1 cellular context compared by ENCODE assay signal in the genomic region with DNA sequence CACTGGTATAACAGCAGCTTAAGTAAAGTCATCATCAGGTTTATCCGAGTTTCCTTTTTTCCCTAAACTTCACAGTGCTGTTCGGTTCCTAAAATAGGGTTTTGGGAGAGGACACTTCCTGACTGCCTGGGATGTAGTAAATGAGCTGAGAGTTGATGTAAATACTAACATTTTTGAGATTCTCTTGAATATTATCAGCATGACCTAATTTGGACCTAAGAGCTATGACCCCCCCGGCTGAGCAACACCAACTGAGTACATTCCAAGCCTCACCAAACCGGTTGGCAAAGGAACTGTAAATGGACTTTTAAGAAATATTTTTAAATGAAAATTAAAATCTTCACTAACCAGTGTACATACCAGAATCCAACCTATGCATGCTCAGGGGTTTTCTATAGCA.
TF ChIP-seq lines count a peak whose summit lies in the region.

No MANE protein-coding gene starts in this region.

TF ChIP-seq in GM23338, 12 proteins besides CTCF, POLR2A, EP300 and RAD21 (continued from another document):
- TF ChIP-seq, protein P1, sequence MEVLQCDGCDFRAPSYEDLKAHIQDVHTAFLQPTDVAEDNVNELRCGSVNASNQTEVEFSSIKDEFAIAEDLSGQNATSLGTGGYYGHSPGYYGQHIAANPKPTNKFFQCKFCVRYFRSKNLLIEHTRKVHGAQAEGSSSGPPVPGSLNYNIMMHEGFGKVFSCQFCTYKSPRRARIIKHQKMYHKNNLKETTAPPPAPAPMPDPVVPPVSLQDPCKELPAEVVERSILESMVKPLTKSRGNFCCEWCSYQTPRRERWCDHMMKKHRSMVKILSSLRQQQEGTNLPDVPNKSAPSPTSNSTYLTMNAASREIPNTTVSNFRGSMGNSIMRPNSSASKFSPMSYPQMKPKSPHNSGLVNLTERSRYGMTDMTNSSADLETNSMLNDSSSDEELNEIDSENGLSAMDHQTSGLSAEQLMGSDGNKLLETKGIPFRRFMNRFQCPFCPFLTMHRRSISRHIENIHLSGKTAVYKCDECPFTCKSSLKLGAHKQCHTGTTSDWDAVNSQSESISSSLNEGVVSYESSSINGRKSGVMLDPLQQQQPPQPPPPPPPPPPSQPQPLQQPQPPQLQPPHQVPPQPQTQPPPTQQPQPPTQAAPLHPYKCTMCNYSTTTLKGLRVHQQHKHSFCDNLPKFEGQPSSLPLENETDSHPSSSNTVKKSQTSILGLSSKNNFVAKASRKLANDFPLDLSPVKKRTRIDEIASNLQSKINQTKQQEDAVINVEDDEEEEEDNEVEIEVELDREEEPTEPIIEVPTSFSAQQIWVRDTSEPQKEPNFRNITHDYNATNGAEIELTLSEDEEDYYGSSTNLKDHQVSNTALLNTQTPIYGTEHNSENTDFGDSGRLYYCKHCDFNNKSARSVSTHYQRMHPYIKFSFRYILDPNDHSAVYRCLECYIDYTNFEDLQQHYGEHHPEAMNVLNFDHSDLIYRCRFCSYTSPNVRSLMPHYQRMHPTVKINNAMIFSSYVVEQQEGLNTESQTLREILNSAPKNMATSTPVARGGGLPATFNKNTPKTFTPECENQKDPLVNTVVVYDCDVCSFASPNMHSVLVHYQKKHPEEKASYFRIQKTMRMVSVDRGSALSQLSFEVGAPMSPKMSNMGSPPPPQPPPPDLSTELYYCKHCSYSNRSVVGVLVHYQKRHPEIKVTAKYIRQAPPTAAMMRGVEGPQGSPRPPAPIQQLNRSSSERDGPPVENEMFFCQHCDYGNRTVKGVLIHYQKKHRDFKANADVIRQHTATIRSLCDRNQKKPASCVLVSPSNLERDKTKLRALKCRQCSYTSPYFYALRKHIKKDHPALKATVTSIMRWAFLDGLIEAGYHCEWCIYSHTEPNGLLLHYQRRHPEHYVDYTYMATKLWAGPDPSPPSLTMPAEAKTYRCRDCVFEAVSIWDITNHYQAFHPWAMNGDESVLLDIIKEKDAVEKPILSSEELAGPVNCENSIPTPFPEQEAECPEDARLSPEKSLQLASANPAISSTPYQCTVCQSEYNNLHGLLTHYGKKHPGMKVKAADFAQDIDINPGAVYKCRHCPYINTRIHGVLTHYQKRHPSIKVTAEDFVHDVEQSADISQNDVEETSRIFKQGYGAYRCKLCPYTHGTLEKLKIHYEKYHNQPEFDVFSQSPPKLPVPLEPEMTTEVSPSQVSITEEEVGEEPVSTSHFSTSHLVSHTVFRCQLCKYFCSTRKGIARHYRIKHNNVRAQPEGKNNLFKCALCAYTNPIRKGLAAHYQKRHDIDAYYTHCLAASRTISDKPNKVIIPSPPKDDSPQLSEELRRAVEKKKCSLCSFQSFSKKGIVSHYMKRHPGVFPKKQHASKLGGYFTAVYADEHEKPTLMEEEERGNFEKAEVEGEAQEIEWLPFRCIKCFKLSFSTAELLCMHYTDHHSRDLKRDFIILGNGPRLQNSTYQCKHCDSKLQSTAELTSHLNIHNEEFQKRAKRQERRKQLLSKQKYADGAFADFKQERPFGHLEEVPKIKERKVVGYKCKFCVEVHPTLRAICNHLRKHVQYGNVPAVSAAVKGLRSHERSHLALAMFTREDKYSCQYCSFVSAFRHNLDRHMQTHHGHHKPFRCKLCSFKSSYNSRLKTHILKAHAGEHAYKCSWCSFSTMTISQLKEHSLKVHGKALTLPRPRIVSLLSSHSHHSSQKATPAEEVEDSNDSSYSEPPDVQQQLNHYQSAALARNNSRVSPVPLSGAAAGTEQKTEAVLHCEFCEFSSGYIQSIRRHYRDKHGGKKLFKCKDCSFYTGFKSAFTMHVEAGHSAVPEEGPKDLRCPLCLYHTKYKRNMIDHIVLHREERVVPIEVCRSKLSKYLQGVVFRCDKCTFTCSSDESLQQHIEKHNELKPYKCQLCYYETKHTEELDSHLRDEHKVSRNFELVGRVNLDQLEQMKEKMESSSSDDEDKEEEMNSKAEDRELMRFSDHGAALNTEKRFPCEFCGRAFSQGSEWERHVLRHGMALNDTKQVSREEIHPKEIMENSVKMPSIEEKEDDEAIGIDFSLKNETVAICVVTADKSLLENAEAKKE (CRISPR knock-in tag; IDR thresholded peaks at IDR 0.05) = no peak
- TF ChIP-seq EZH2 (IDR thresholded peaks at IDR 0.05; ENCODE audit: low read depth, unreplicated experiment) (no peak), CREB1 (CRISPR knock-in tag; IDR thresholded peaks at IDR 0.05; ENCODE audit: low read depth) (no peak), POLR2AphosphoS5 (IDR thresholded peaks at IDR 0.05; ENCODE audit: low read depth) (no peak), NANOG (IDR thresholded peaks at IDR 0.05; ENCODE audit: borderline replicate concordance) (no peak), STAT1 (IDR thresholded peaks at IDR 0.05; ENCODE audit: unreplicated experiment) (no peak), EZH2phosphoT487 (IDR thresholded peaks at IDR 0.05; ENCODE audit: unreplicated experiment) (no peak), ZNF331 (CRISPR knock-in tag; IDR thresholded peaks at IDR 0.05; ENCODE audit: low read depth) (no peak)
- TF ChIP-seq, protein P2, sequence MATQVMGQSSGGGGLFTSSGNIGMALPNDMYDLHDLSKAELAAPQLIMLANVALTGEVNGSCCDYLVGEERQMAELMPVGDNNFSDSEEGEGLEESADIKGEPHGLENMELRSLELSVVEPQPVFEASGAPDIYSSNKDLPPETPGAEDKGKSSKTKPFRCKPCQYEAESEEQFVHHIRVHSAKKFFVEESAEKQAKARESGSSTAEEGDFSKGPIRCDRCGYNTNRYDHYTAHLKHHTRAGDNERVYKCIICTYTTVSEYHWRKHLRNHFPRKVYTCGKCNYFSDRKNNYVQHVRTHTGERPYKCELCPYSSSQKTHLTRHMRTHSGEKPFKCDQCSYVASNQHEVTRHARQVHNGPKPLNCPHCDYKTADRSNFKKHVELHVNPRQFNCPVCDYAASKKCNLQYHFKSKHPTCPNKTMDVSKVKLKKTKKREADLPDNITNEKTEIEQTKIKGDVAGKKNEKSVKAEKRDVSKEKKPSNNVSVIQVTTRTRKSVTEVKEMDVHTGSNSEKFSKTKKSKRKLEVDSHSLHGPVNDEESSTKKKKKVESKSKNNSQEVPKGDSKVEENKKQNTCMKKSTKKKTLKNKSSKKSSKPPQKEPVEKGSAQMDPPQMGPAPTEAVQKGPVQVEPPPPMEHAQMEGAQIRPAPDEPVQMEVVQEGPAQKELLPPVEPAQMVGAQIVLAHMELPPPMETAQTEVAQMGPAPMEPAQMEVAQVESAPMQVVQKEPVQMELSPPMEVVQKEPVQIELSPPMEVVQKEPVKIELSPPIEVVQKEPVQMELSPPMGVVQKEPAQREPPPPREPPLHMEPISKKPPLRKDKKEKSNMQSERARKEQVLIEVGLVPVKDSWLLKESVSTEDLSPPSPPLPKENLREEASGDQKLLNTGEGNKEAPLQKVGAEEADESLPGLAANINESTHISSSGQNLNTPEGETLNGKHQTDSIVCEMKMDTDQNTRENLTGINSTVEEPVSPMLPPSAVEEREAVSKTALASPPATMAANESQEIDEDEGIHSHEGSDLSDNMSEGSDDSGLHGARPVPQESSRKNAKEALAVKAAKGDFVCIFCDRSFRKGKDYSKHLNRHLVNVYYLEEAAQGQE (IDR thresholded peaks at IDR 0.05; ENCODE audit: unreplicated experiment) = no peak
- TF ChIP-seq, protein P3, sequence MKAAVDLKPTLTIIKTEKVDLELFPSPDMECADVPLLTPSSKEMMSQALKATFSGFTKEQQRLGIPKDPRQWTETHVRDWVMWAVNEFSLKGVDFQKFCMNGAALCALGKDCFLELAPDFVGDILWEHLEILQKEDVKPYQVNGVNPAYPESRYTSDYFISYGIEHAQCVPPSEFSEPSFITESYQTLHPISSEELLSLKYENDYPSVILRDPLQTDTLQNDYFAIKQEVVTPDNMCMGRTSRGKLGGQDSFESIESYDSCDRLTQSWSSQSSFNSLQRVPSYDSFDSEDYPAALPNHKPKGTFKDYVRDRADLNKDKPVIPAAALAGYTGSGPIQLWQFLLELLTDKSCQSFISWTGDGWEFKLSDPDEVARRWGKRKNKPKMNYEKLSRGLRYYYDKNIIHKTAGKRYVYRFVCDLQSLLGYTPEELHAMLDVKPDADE (IDR thresholded peaks at IDR 0.05) = no peak
